ENCODE assay signal across 20 cellular contexts in genomic region chr2:41878056-41878455, GRCh38.
"Had no signal": no experiment of that assay in that cellular context is flagged by ENCODE, and none has a peak within 500 bp of the region (broad histone marks: within the 10 kb centered on the region; RNA-seq: fewer than 3 reads in every experiment).

No MANE protein-coding gene starts in this region.

- H3K27me3 ChIP-seq: foreskin keratinocyte, suprapubic skin, transverse colon, uterus had no signal

- DNase-seq: activated CD4-positive, CD25-positive, alpha-beta regulatory T cell treated with anti-CD3 and anti-CD28 coated beads, Interleukin-2, amount 50 U/mL, for 72 hours; activated naive CD4-positive, alpha-beta T cell treated with Interleukin-2 at 50 U/mL for 16 hours; activated naive CD8-positive, alpha-beta T cell treated with anti-CD3 and anti-CD28 coated beads, Interleukin-2, amount 10 ng/mL, durations not matched to agents 7 days and 5 days; activated T-cell treated with anti-CD3 and anti-CD28 coated beads, Interleukin-2, amount 50 U/mL, for 24 hours; effector CD4-positive, alpha-beta T cell; foreskin keratinocyte; mammary epithelial cell; midbrain; natural killer cell; stimulated activated CD4-positive, alpha-beta T cell treated with anti-CD3 and anti-CD28 coated beads, Interleukin-2, amount 100 ng/mL, for 24 hours; stimulated activated naive CD8-positive, alpha-beta T cell treated with anti-CD3 and anti-CD28 coated beads, Interleukin-15, amount 100 ng/mL, for 72 hours; T-cell; transverse colon; WERI-Rb-1 had no signal

- H3K27ac ChIP-seq: foreskin keratinocyte, suprapubic skin, WERI-Rb-1 had no signal

- H3K4me3 ChIP-seq: suprapubic skin, transverse colon, uterus had no signal

- H3K4me1 ChIP-seq: foreskin keratinocyte, uterus had no signal

- H3K36me3 ChIP-seq: suprapubic skin, transverse colon, uterus, WERI-Rb-1 had no signal

- ATAC-seq: foreskin keratinocyte; natural killer cell; stimulated activated effector memory CD8-positive, alpha-beta T cell treated with anti-CD3 and anti-CD28 coated beads, Interleukin-12 subunit alpha, Interleukin-12 subunit beta, amount 100 ng/mL, for 72 hours; stimulated activated naive CD8-positive, alpha-beta T cell treated with anti-CD3 and anti-CD28 coated beads, Interleukin-15, amount 100 ng/mL, for 72 hours; T-cell had no signal

- H3K9me3 ChIP-seq: suprapubic skin, transverse colon, uterus had no signal

- FAIRE-seq: endometrium, small intestine, TTC549 had no signal
